25 cellular contexts compared by ENCODE assay signal in the genomic region with DNA sequence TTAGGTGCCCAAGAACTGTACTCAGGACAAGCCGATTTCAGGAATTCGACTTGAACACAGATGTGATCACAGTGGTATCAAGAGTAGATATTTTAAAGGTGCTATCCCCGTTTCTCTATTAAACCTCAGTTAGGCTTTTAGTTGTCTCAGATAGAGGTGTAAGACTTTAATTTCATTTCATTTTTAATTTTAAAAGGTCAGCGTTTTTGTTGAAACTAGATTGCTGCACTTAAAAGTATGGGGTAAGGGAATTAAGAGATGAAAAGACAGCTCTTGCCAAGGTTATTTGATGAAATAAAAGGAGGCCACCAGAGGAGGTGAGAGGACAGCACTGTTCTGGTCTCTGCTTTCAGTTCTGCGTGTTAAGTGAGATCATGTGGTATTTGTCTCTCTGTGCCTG.
"Had no signal": no experiment of that assay in that cellular context is flagged by ENCODE, and none has a peak within 500 bp of the region (broad histone marks: within the 10 kb centered on the region; RNA-seq: fewer than 3 reads in every experiment).

No MANE protein-coding gene starts in this region.

- H3K27me3 ChIP-seq: MG63 had no signal

- H3K9me3 ChIP-seq: MG63 had no signal

- H3K36me3 ChIP-seq: MG63 had no signal

- ATAC-seq: activated T-helper 17 cell treated with anti-CD3 and anti-CD28 coated beads, Interleukin-2, amount 50 U/mL, for 72 hours; T-helper 17 cell; WTC11 had no signal

- H3K9me3 Mint-ChIP-seq: activated CD4-positive, alpha-beta memory T cell treated with anti-CD3 and anti-CD28 coated beads, Interleukin-2, amount 10 ng/mL, durations not matched to agents 7 days and 5 days; activated CD4-positive, alpha-beta T cell treated with anti-CD3 and anti-CD28 coated beads, Interleukin-2, amount 10 ng/mL, durations not matched to agents 7 days and 5 days; activated naive CD4-positive, alpha-beta T cell treated with anti-CD3 and anti-CD28 coated beads for 36 hours; activated T-helper 17 cell treated with anti-CD3 and anti-CD28 coated beads, Interleukin-2, amount 50 U/mL, for 72 hours had no signal

- H3K27ac Mint-ChIP-seq: activated CD4-positive, alpha-beta memory T cell treated with anti-CD3 and anti-CD28 coated beads, Interleukin-2, amount 10 ng/mL, durations not matched to agents 7 days and 5 days; activated CD4-positive, alpha-beta T cell treated with anti-CD3 and anti-CD28 coated beads, Interleukin-2, amount 10 ng/mL, durations not matched to agents 7 days and 5 days; activated naive CD4-positive, alpha-beta T cell treated with anti-CD3 and anti-CD28 coated beads for 36 hours; activated naive CD8-positive, alpha-beta T cell; activated T-helper 17 cell treated with anti-CD3 and anti-CD28 coated beads, Interleukin-2, amount 50 U/mL, for 72 hours; T-helper 17 cell; WTC11 had no signal

- DNase-seq: activated CD4-positive, alpha-beta memory T cell treated with anti-CD3 and anti-CD28 coated beads, Interleukin-2, amount 10 ng/mL, durations not matched to agents 7 days and 5 days; activated CD4-positive, alpha-beta T cell treated with anti-CD3 and anti-CD28 coated beads for 1 hour; activated CD4-positive, alpha-beta T cell treated with anti-CD3 and anti-CD28 coated beads, Interleukin-2, amount 10 ng/mL, durations not matched to agents 7 days and 5 days; activated gamma-delta T cell; activated naive CD4-positive, alpha-beta T cell treated with anti-CD3 and anti-CD28 coated beads for 36 hours; activated T-cell treated with anti-CD3 and anti-CD28 coated beads for 4 hours; activated T-cell treated with anti-CD3 and anti-CD28 coated beads, Interleukin-2, amount 50 U/mL, for 48 hours; cerebellar nuclear complex; MG63; MV-4-11; NCI-H1092 treated with DMSO at 0.1 percent for 48 hours; NCI-H1417 treated with DMSO at 0.1 percent for 48 hours; NCI-H1694; NCI-H2029; NCI-H2107; NCI-H2171 treated with DMSO at 0.1 percent for 48 hours; NCI-H226; NCI-H526; NCI-H82; SIG-M5; T-helper 17 cell; T-helper 9 cell had no signal

- H3K36me3 Mint-ChIP-seq: WTC11 had no signal

- H3K4me3 ChIP-seq: MG63 had no signal

- H3K27me3 Mint-ChIP-seq: activated CD4-positive, alpha-beta T cell treated with anti-CD3 and anti-CD28 coated beads, Interleukin-2, amount 10 ng/mL, durations not matched to agents 7 days and 5 days; activated naive CD8-positive, alpha-beta T cell had no signal

- H3K4me3 Mint-ChIP-seq: activated CD4-positive, alpha-beta memory T cell treated with anti-CD3 and anti-CD28 coated beads, Interleukin-2, amount 10 ng/mL, durations not matched to agents 7 days and 5 days; activated CD4-positive, alpha-beta T cell treated with anti-CD3 and anti-CD28 coated beads, Interleukin-2, amount 10 ng/mL, durations not matched to agents 7 days and 5 days; activated naive CD4-positive, alpha-beta T cell treated with anti-CD3 and anti-CD28 coated beads for 36 hours; activated naive CD8-positive, alpha-beta T cell; activated T-helper 17 cell treated with anti-CD3 and anti-CD28 coated beads, Interleukin-2, amount 50 U/mL, for 72 hours; T-helper 17 cell; WTC11 had no signal
